In the genomic region with DNA sequence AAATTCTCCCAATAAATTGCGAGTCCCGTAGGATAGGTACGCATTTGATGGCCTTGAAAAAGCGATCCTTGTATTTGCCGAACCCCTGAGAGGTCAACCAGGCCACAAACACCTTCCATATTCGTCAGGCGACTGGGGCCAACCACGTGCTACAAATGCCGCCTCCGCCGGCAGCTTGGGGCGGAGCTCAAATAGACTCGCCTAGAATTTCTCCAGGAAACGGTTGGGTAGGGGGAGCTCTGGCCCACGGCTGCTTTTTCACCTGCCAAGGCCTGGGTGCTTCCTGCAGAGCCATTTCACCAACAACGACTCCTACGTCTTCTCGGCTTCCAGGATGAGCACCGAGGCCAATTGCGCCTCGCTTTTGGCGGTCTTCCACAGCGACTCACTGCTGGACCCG, we compare ENCODE assay signal across 29 cellular contexts.
"Had no signal": no experiment of that assay in that cellular context is flagged by ENCODE, and none has a peak within 500 bp of the region (broad histone marks: within the 10 kb centered on the region; RNA-seq: fewer than 3 reads in every experiment).

No MANE protein-coding gene starts in this region.

- DNase-seq: activated CD4-positive, alpha-beta memory T cell treated with anti-CD3 and anti-CD28 coated beads, Interleukin-2, amount 10 ng/mL, durations not matched to agents 7 days and 5 days; activated CD4-positive, alpha-beta T cell treated with anti-CD3 and anti-CD28 coated beads for 1 hour; activated CD4-positive, alpha-beta T cell treated with anti-CD3 and anti-CD28 coated beads for 4 hours; activated CD4-positive, alpha-beta T cell treated with anti-CD3 and anti-CD28 coated beads, Interleukin-2, amount 10 ng/mL, durations not matched to agents 7 days and 5 days; activated CD4-positive, alpha-beta T cell treated with anti-CD3 and anti-CD28 coated beads, Interleukin-2, amount 50 U/mL, for 4 hours; activated CD8-positive, alpha-beta memory T cell treated with anti-CD3 and anti-CD28 coated beads, Interleukin-2, amount 50 U/mL, for 48 hours; activated gamma-delta T cell; activated naive CD4-positive, alpha-beta T cell; activated naive CD4-positive, alpha-beta T cell treated with anti-CD3 and anti-CD28 coated beads, Interleukin-2, amount 10 ng/mL, durations not matched to agents 7 days and 5 days; activated naive CD8-positive, alpha-beta T cell treated with anti-CD3 and anti-CD28 coated beads, Interleukin-2, amount 10 ng/mL, durations not matched to agents 7 days and 5 days; activated T-cell treated with anti-CD3 and anti-CD28 coated beads for 4 hours; activated T-cell treated with anti-CD3 and anti-CD28 coated beads, Interleukin-2, amount 50 U/mL, for 24 hours; activated T-cell treated with anti-CD3 and anti-CD28 coated beads, Interleukin-2, amount 50 U/mL, for 72 hours; central memory CD4-positive, alpha-beta T cell; cerebellar nuclear complex; colonic mucosa; effector CD8-positive, alpha-beta T cell; esophagus squamous epithelium; foreskin melanocyte; T-helper 2 cell had no signal

- H3K4me1 Mint-ChIP-seq: activated CD4-positive, alpha-beta memory T cell treated with anti-CD3 and anti-CD28 coated beads, Interleukin-2, amount 10 ng/mL, durations not matched to agents 7 days and 5 days; activated CD4-positive, alpha-beta T cell treated with anti-CD3 and anti-CD28 coated beads, Interleukin-2, amount 10 ng/mL, durations not matched to agents 7 days and 5 days; activated naive CD4-positive, alpha-beta T cell treated with anti-CD3 and anti-CD28 coated beads, Interleukin-2, amount 10 ng/mL, durations not matched to agents 7 days and 5 days; activated naive CD8-positive, alpha-beta T cell treated with anti-CD3 and anti-CD28 coated beads, Interleukin-2, amount 10 ng/mL, durations not matched to agents 7 days and 5 days; brain had no signal

- ATAC-seq: activated naive CD4-positive, alpha-beta T cell treated with anti-CD3 and anti-CD28 coated beads, Interleukin-2, amount 50 U/mL, for 72 hours; activated T-cell treated with anti-CD3 and anti-CD28 coated beads, Interleukin-2, amount 50 U/mL, for 72 hours; gastroesophageal sphincter had no signal

- H3K4me1 ChIP-seq: breast epithelium, colonic mucosa had no signal

- H3K36me3 Mint-ChIP-seq: activated naive CD4-positive, alpha-beta T cell treated with anti-CD3 and anti-CD28 coated beads, Interleukin-2, amount 10 ng/mL, durations not matched to agents 7 days and 5 days; activated naive CD4-positive, alpha-beta T cell treated with anti-CD3 and anti-CD28 coated beads, Interleukin-2, amount 50 U/mL, for 72 hours; activated naive CD8-positive, alpha-beta T cell treated with anti-CD3 and anti-CD28 coated beads, Interleukin-2, amount 10 ng/mL, durations not matched to agents 7 days and 5 days; brain had no signal

- H3K27ac Mint-ChIP-seq: activated CD4-positive, alpha-beta memory T cell treated with anti-CD3 and anti-CD28 coated beads, Interleukin-2, amount 10 ng/mL, durations not matched to agents 7 days and 5 days; activated CD4-positive, alpha-beta T cell treated with anti-CD3 and anti-CD28 coated beads, Interleukin-2, amount 10 ng/mL, durations not matched to agents 7 days and 5 days; activated naive CD4-positive, alpha-beta T cell treated with anti-CD3 and anti-CD28 coated beads, Interleukin-2, amount 10 ng/mL, durations not matched to agents 7 days and 5 days; activated naive CD4-positive, alpha-beta T cell treated with anti-CD3 and anti-CD28 coated beads, Interleukin-2, amount 50 U/mL, for 72 hours; activated naive CD8-positive, alpha-beta T cell treated with anti-CD3 and anti-CD28 coated beads, Interleukin-2, amount 10 ng/mL, durations not matched to agents 7 days and 5 days; activated T-cell treated with anti-CD3 and anti-CD28 coated beads, Interleukin-2, amount 50 U/mL, for 24 hours; activated T-cell treated with anti-CD3 and anti-CD28 coated beads, Interleukin-2, amount 50 U/mL, for 72 hours; brain had no signal

- H3K27me3 Mint-ChIP-seq: activated T-cell treated with anti-CD3 and anti-CD28 coated beads, Interleukin-2, amount 50 U/mL, for 24 hours; brain had no signal

- H3K36me3 ChIP-seq: ascending aorta, breast epithelium, cardiac muscle cell, colonic mucosa, esophagus squamous epithelium, gastroesophageal sphincter had no signal

- H3K9me3 Mint-ChIP-seq: activated CD4-positive, alpha-beta memory T cell treated with anti-CD3 and anti-CD28 coated beads, Interleukin-2, amount 10 ng/mL, durations not matched to agents 7 days and 5 days; activated CD4-positive, alpha-beta T cell treated with anti-CD3 and anti-CD28 coated beads, Interleukin-2, amount 10 ng/mL, durations not matched to agents 7 days and 5 days; activated naive CD4-positive, alpha-beta T cell treated with anti-CD3 and anti-CD28 coated beads, Interleukin-2, amount 10 ng/mL, durations not matched to agents 7 days and 5 days; activated naive CD4-positive, alpha-beta T cell treated with anti-CD3 and anti-CD28 coated beads, Interleukin-2, amount 50 U/mL, for 72 hours; activated T-cell treated with anti-CD3 and anti-CD28 coated beads, Interleukin-2, amount 50 U/mL, for 24 hours; activated T-cell treated with anti-CD3 and anti-CD28 coated beads, Interleukin-2, amount 50 U/mL, for 72 hours had no signal

- H3K4me3 ChIP-seq: ascending aorta, breast epithelium, cardiac muscle cell, colonic mucosa, esophagus squamous epithelium, gastroesophageal sphincter had no signal

- FAIRE-seq: endometrium, endothelial cell of umbilical vein had no signal

- H3K27me3 ChIP-seq: ascending aorta, breast epithelium, cardiac muscle cell, colonic mucosa, esophagus squamous epithelium, gastroesophageal sphincter had no signal

- H3K27ac ChIP-seq: ascending aorta, breast epithelium, cardiac muscle cell, colonic mucosa, epithelial cell of prostate, esophagus squamous epithelium, gastroesophageal sphincter had no signal

- H3K4me3 Mint-ChIP-seq: activated CD4-positive, alpha-beta memory T cell treated with anti-CD3 and anti-CD28 coated beads, Interleukin-2, amount 10 ng/mL, durations not matched to agents 7 days and 5 days; activated CD4-positive, alpha-beta T cell treated with anti-CD3 and anti-CD28 coated beads, Interleukin-2, amount 10 ng/mL, durations not matched to agents 7 days and 5 days; activated naive CD4-positive, alpha-beta T cell treated with anti-CD3 and anti-CD28 coated beads, Interleukin-2, amount 10 ng/mL, durations not matched to agents 7 days and 5 days; activated naive CD8-positive, alpha-beta T cell treated with anti-CD3 and anti-CD28 coated beads, Interleukin-2, amount 10 ng/mL, durations not matched to agents 7 days and 5 days; activated T-cell treated with anti-CD3 and anti-CD28 coated beads, Interleukin-2, amount 50 U/mL, for 24 hours; activated T-cell treated with anti-CD3 and anti-CD28 coated beads, Interleukin-2, amount 50 U/mL, for 72 hours; brain had no signal

- H3K9me3 ChIP-seq: ascending aorta, breast epithelium, colonic mucosa, esophagus squamous epithelium, gastroesophageal sphincter had no signal
